ENCODE assay signal across 26 cellular contexts in genomic region chrX:134683351-134683750, GRCh38. TPM values are rescaled to one million over a fixed set of nuclear protein-coding genes. Genes with fewer than 3 reads are reported as not detected.
"Had no signal": no experiment of that assay in that cellular context is flagged by ENCODE, and none has a peak within 500 bp of the region (broad histone marks: within the 10 kb centered on the region; RNA-seq: fewer than 3 reads in every experiment).

No MANE protein-coding gene starts in this region.

- H3K4me1 Mint-ChIP-seq: activated CD4-positive, alpha-beta T cell treated with anti-CD3 and anti-CD28 coated beads for 36 hours; activated CD4-positive, alpha-beta T cell treated with anti-CD3 and anti-CD28 coated beads, Interleukin-2, amount 10 ng/mL, durations not matched to agents 7 days and 5 days; activated naive CD4-positive, alpha-beta T cell treated with anti-CD3 and anti-CD28 coated beads, Interleukin-2, amount 10 ng/mL, durations not matched to agents 7 days and 5 days; activated naive CD8-positive, alpha-beta T cell treated with anti-CD3 and anti-CD28 coated beads, Interleukin-2, amount 50 U/mL, for 24 hours; central memory CD8-positive, alpha-beta T cell had no signal

- H3K36me3 ChIP-seq: brain microvascular endothelial cell, cardiac muscle cell, Peyer's patch, SJSA1 had no signal

- H3K27ac ChIP-seq: brain microvascular endothelial cell, cardiac muscle cell, KMS-11, Peyer's patch, SJSA1 had no signal

- H3K4me3 ChIP-seq: cardiac muscle cell, Peyer's patch, SJSA1 had no signal

- H3K4me1 ChIP-seq: Peyer's patch had no signal

- ATAC-seq: activated CD4-positive, alpha-beta T cell treated with anti-CD3 and anti-CD28 coated beads for 36 hours; activated CD4-positive, CD25-positive, alpha-beta regulatory T cell treated with anti-CD3 and anti-CD28 coated beads, Interleukin-2, amount 50 U/mL, for 24 hours; activated CD8-positive, alpha-beta T cell treated with anti-CD3 and anti-CD28 coated beads, Interleukin-2, amount 10 ng/mL, durations not matched to agents 7 days and 5 days; activated naive CD8-positive, alpha-beta T cell treated with anti-CD3 and anti-CD28 coated beads, Interleukin-2, amount 50 U/mL, for 24 hours; PC-3 had no signal

- H3K4me3 Mint-ChIP-seq: activated CD4-positive, alpha-beta T cell treated with anti-CD3 and anti-CD28 coated beads for 36 hours; activated CD4-positive, alpha-beta T cell treated with anti-CD3 and anti-CD28 coated beads, Interleukin-2, amount 10 ng/mL, durations not matched to agents 7 days and 5 days; activated CD8-positive, alpha-beta T cell treated with anti-CD3 and anti-CD28 coated beads, Interleukin-2, amount 10 ng/mL, durations not matched to agents 7 days and 5 days; activated naive CD4-positive, alpha-beta T cell treated with anti-CD3 and anti-CD28 coated beads, Interleukin-2, amount 10 ng/mL, durations not matched to agents 7 days and 5 days; activated naive CD8-positive, alpha-beta T cell; activated naive CD8-positive, alpha-beta T cell treated with anti-CD3 and anti-CD28 coated beads, Interleukin-2, amount 50 U/mL, for 24 hours; activated T-cell treated with anti-CD3 and anti-CD28 coated beads, Interleukin-2, amount 50 U/mL, for 24 hours; activated T-helper 1 cell treated with anti-CD3 and anti-CD28 coated beads, Interleukin-12 subunit alpha, Interleukin-12 subunit beta, Interleukin-2, Interleukin-4 antibody, amounts not matched to agents 30 ng/mL and 10 ng/mL and 1 ng/mL, durations not matched to agents 14 hours and 24 hours and 36 hours; central memory CD8-positive, alpha-beta T cell; T-helper 2 cell treated with Interferon-gamma antibody and Interleukin-4, amounts not matched to agents 5 μg/mL and 100 μg/mL, for 36 hours had no signal

- H3K27ac Mint-ChIP-seq: activated CD4-positive, alpha-beta T cell treated with anti-CD3 and anti-CD28 coated beads for 36 hours; activated CD4-positive, alpha-beta T cell treated with anti-CD3 and anti-CD28 coated beads, Interleukin-2, amount 10 ng/mL, durations not matched to agents 7 days and 5 days; activated CD8-positive, alpha-beta T cell treated with anti-CD3 and anti-CD28 coated beads, Interleukin-2, amount 10 ng/mL, durations not matched to agents 7 days and 5 days; activated naive CD4-positive, alpha-beta T cell treated with anti-CD3 and anti-CD28 coated beads, Interleukin-2, amount 10 ng/mL, durations not matched to agents 7 days and 5 days; activated naive CD8-positive, alpha-beta T cell; activated naive CD8-positive, alpha-beta T cell treated with anti-CD3 and anti-CD28 coated beads, Interleukin-2, amount 50 U/mL, for 24 hours; activated T-cell treated with anti-CD3 and anti-CD28 coated beads, Interleukin-2, amount 50 U/mL, for 24 hours; activated T-helper 1 cell treated with anti-CD3 and anti-CD28 coated beads, Interleukin-12 subunit alpha, Interleukin-12 subunit beta, Interleukin-2, Interleukin-4 antibody, amounts not matched to agents 30 ng/mL and 10 ng/mL and 1 ng/mL, durations not matched to agents 14 hours and 24 hours and 36 hours; T-helper 2 cell treated with Interferon-gamma antibody and Interleukin-4, amounts not matched to agents 5 μg/mL and 100 μg/mL, for 36 hours had no signal

- H3K27me3 ChIP-seq: brain microvascular endothelial cell, cardiac muscle cell, Peyer's patch, SJSA1 had no signal

- FAIRE-seq: TTC549 had no signal

- H3K9me3 ChIP-seq: Peyer's patch, SJSA1 had no signal

- H3K36me3 Mint-ChIP-seq: activated naive CD4-positive, alpha-beta T cell treated with anti-CD3 and anti-CD28 coated beads, Interleukin-2, amount 10 ng/mL, durations not matched to agents 7 days and 5 days; activated naive CD8-positive, alpha-beta T cell had no signal

- H3K27me3 Mint-ChIP-seq: activated CD4-positive, alpha-beta T cell treated with anti-CD3 and anti-CD28 coated beads, Interleukin-2, amount 10 ng/mL, durations not matched to agents 7 days and 5 days; activated naive CD8-positive, alpha-beta T cell; activated naive CD8-positive, alpha-beta T cell treated with anti-CD3 and anti-CD28 coated beads, Interleukin-2, amount 50 U/mL, for 24 hours; central memory CD8-positive, alpha-beta T cell had no signal

- H3K4me2 ChIP-seq: KMS-11 had no signal

- H3K9ac ChIP-seq: KMS-11 had no signal

- H3K9me3 Mint-ChIP-seq: activated CD4-positive, alpha-beta T cell treated with anti-CD3 and anti-CD28 coated beads, Interleukin-2, amount 10 ng/mL, durations not matched to agents 7 days and 5 days; activated naive CD4-positive, alpha-beta T cell treated with anti-CD3 and anti-CD28 coated beads, Interleukin-2, amount 10 ng/mL, durations not matched to agents 7 days and 5 days; activated naive CD8-positive, alpha-beta T cell treated with anti-CD3 and anti-CD28 coated beads, Interleukin-2, amount 50 U/mL, for 24 hours; activated T-cell treated with anti-CD3 and anti-CD28 coated beads, Interleukin-2, amount 50 U/mL, for 24 hours; activated T-helper 1 cell treated with anti-CD3 and anti-CD28 coated beads, Interleukin-12 subunit alpha, Interleukin-12 subunit beta, Interleukin-2, Interleukin-4 antibody, amounts not matched to agents 30 ng/mL and 10 ng/mL and 1 ng/mL, durations not matched to agents 14 hours and 24 hours and 36 hours; central memory CD8-positive, alpha-beta T cell; T-helper 2 cell treated with Interferon-gamma antibody and Interleukin-4, amounts not matched to agents 5 μg/mL and 100 μg/mL, for 36 hours had no signal

- DNase-seq: activated CD4-positive, alpha-beta T cell treated with anti-CD3 and anti-CD28 coated beads for 36 hours; activated CD4-positive, alpha-beta T cell treated with anti-CD3 and anti-CD28 coated beads, Interleukin-2, amount 10 ng/mL, durations not matched to agents 7 days and 5 days; activated CD4-positive, alpha-beta T cell treated with anti-CD3 and anti-CD28 coated beads, Interleukin-2, amount 50 U/mL, for 48 hours; activated CD8-positive, alpha-beta T cell treated with anti-CD3 and anti-CD28 coated beads, Interleukin-2, amount 10 ng/mL, durations not matched to agents 7 days and 5 days; activated naive CD4-positive, alpha-beta T cell treated with anti-CD3 and anti-CD28 coated beads, Interleukin-2, amount 10 ng/mL, durations not matched to agents 7 days and 5 days; activated naive CD8-positive, alpha-beta T cell treated with anti-CD3 and anti-CD28 coated beads, Interleukin-2, amount 50 U/mL, for 24 hours; activated T-cell treated with anti-CD3 and anti-CD28 coated beads, Interleukin-2, amount 50 U/mL, for 24 hours; brain microvascular endothelial cell; MM.1S; MV-4-11; NCI-H1436 treated with DMSO at 0.1 percent for 48 hours; NK-92 treated with Interleukin-12 subunit alpha and Interleukin-12 subunit beta, amount 100 ng/mL, for 24 hours; Peyer's patch; RPMI8226 had no signal

RNA-seq across cellular contexts. Expression of gene PLAC1, which starts 25.1 kb away (rescaled TPM):
- total RNA-seq: activated CD4-positive, alpha-beta T cell treated with anti-CD3 and anti-CD28 coated beads, Interleukin-2, amount 10 ng/mL, durations not matched to agents 7 days and 5 days; activated CD8-positive, alpha-beta T cell treated with anti-CD3 and anti-CD28 coated beads, Interleukin-2, amount 10 ng/mL, durations not matched to agents 7 days and 5 days; activated T-helper 1 cell treated with anti-CD3 and anti-CD28 coated beads, Interleukin-12 subunit alpha, Interleukin-12 subunit beta, Interleukin-2, Interleukin-4 antibody, amounts not matched to agents 30 ng/mL and 10 ng/mL and 1 ng/mL, durations not matched to agents 14 hours and 24 hours and 36 hours; chondrocyte; Peyer's patch; SJSA1; T-helper 1 cell treated with Interleukin-12 subunit alpha and Interleukin-12 subunit beta and Interleukin-4 antibody, amounts not matched to agents 30 ng/mL and 1 ng/mL, for 36 hours had no signal
